Comparison of ENCODE assay signal across 8 cellular contexts in genomic region chr2:239035361-239035814, GRCh38.
DNase-seq lines count a peak whose midpoint lies in the region; TF ChIP-seq lines count a peak whose summit lies in the region.

No MANE protein-coding gene starts in this region.

- H3K36me3 ChIP-seq in ovary (no peaks in the 10 kb centered on the region), transverse colon (no peaks in the 10 kb centered on the region)

- WGBS in ovary, 3 donors: 24 to 36% (median 25%) methylated on average over 18 to 29 of the region's 29 CpGs
- WGBS in transverse colon (ENCODE audit: low coverage in 1 of 2), 2 donors: 35% methylated on average over 26 of the region's 29 CpGs; no CpG with 5 or more reads in 1 of the 2 donors

- no peak for TF ChIP-seq EP300 in ovary (IDR thresholded peaks at IDR 0.05)
- no peak for TF ChIP-seq EP300 in transverse colon (IDR thresholded peaks at IDR 0.05; ENCODE audit: low read depth)

- H3K27ac ChIP-seq in ovary (no peak overlapping the region), transverse colon (no peak overlapping the region)

- TF ChIP-seq POLR2A in ovary (IDR thresholded peaks at IDR 0.05) (no peak), transverse colon (IDR thresholded peaks at IDR 0.05) (no peak)

- intact Hi-C loops in ovary (cut with DNase I): loop anchor here in 3 of 4 donors (5.0 to 10.0 kb wide), 5 partner anchors 847 to 1109 kb away; partner anchors contain the start of genes COPS9 (in 1 of the 3) and OTOS (in 1 of the 3)
- intact Hi-C loops in transverse colon (cut with DNase I; ENCODE audit: low total_unique reads): loop anchor here (1.0 to 10.0 kb wide), 2 partner anchors 960 to 1109 kb away; partner anchors contain the start of gene OTOS

- no peaks in the 10 kb centered on the region for H3K27me3 ChIP-seq in ovary
- H3K27me3 ChIP-seq in transverse colon: peaks cover 26% of the 10 kb centered on the region

- no peak overlapping the region for H3K4me3 ChIP-seq in fibroblast of villous mesenchyme (ENCODE audit: low read depth, low read length)
- H3K4me3 ChIP-seq in ovary: no peak overlapping the region
- no peak overlapping the region for H3K4me3 ChIP-seq in transverse colon

- H3K4me1 ChIP-seq in ovary (ENCODE audit: insufficient read depth) (no peaks in the 10 kb centered on the region), transverse colon (peaks cover 0 to 4% (median 0%) of the 10 kb centered on the region in 4 donors)

- TF ChIP-seq CTCF in fibroblast of villous mesenchyme (IDR thresholded peaks at IDR 0.05; ENCODE audit: insufficient read depth, low read depth, low read length): peak; percentile 71
- peak; percentile 65 to 89 (median 66) for TF ChIP-seq CTCF in ovary (IDR thresholded peaks at IDR 0.05)
- TF ChIP-seq CTCF in transverse colon (IDR thresholded peaks at IDR 0.05): peak; percentile 59 to 98 (median 96)

- DNase-seq in NCI-H1436 (lab: John Stamatoyannopoulos, UW): peak; percentile 4
- DNase-seq in NCI-H1436 treated with DMSO at 0.1 percent for 48 hours (lab: John Stamatoyannopoulos, UW): no peak
- DNase-seq in NOMO-1 treated with dmso at 0.1 percent for 144 hours (lab: John Stamatoyannopoulos, UW; ENCODE audit: unreplicated experiment): peak; percentile 3
- DNase-seq in activated T-helper 1 cell treated with Interleukin-2 at 50 U/mL for 16 hours (ENCODE audit: low read depth): peak; percentile 43
- DNase-seq in fibroblast of villous mesenchyme (ENCODE audit: low read depth): peak; percentile 11
- DNase-seq in ovary: peak; percentile 49 to 80 (median 67)
- peak; percentile 53 for DNase-seq in transverse colon
- DNase-seq in cerebellar nuclear complex (lab: John Stamatoyannopoulos, UW): no peak

- in situ Hi-C loops in transverse colon (cut with MboI; ENCODE audit: low pct_ligation_motif_present in 1 of 4, low pct_unique_long_range_greater_than_20kb in 1 of 4, low sequenced_read_pairs in 3 of 4): loop anchor here in 2 of 4 donors (10.0 to 25.0 kb wide), 2 partner anchors 849 to 952 kb away; no protein-coding TSS in a partner anchor

- no peaks in the 10 kb centered on the region for H3K9me3 ChIP-seq in ovary
- no peaks in the 10 kb centered on the region for H3K9me3 ChIP-seq in transverse colon

Comparison
In these comparisons a context has a peak if more than half of its experiments do, and no peak if none do; other contexts are left out.
1. DNase-seq: peak in NCI-H1436 (single experiment), NOMO-1 treated with dmso at 0.1 percent for 144 hours (single experiment), activated T-helper 1 cell treated with Interleukin-2 at 50 U/mL for 16 hours (single experiment), fibroblast of villous mesenchyme (single experiment), ovary (5 of 5) and transverse colon (single experiment); none in NCI-H1436 treated with DMSO at 0.1 percent for 48 hours (single experiment) and cerebellar nuclear complex (0 of 2).
2. Peak in every context shown above with its lines, with median percentiles within 50 percentile points of each other: CTCF ChIP-seq.